Comparison of ENCODE assay signal across 18 cellular contexts in the genomic region with DNA sequence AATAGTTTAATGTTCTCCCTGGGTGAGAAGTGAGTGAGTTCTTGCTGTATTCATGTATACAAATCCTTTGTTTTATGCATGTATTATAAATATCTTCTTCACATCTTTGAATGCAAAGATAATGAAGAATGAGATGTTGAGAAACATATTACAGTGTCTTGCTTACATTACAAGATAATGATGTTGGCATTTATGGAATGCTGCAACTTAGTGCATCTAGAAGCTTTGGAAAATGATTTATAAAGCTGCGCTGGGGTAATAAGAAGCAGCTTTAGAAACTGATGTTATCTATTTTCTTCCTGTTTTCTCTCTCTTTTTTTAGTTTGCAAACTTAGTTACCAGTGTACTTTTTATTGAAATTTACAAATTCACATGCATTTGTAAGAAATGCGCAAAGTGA.
A peak's percentile ranks its signal among the peaks of the same experiment; 100 is the strongest.
DNase-seq lines count a peak whose midpoint lies in the region; ATAC-seq and TF ChIP-seq lines count a peak whose summit lies in the region.
"Had no signal": no experiment of that assay in that cellular context is flagged by ENCODE, and none has a peak within 500 bp of the region (broad histone marks: within the 10 kb centered on the region; RNA-seq: fewer than 3 reads in every experiment).

No MANE protein-coding gene starts in this region.

- H3K79me2 ChIP-seq in GM23248 (ENCODE audit: insufficient read depth), result no peaks in the 10 kb centered on the region

- peak overlapping the region; percentile 5 for H3K4me2 ChIP-seq in GM23248 (ENCODE audit: unreplicated experiment)

- H4K20me1 ChIP-seq in GM23248 (ENCODE audit: insufficient read depth), result no peaks in the 10 kb centered on the region

- DNase-seq in EH (ENCODE audit: low read depth), result peak; percentile 68
- DNase-seq in GM23248, result peak; percentile 12
- peak; percentile 62 for DNase-seq in amniotic epithelial cell (ENCODE audit: low read depth)
- DNase-seq in fibroblast of villous mesenchyme (ENCODE audit: low read depth), result peak; percentile 2
- DNase-seq in NCI-H2171 (lab: John Stamatoyannopoulos, UW), result no peak
- no peak for DNase-seq in DMS53 (lab: John Stamatoyannopoulos, UW)
- DNase-seq in OCI-M2 (lab: John Stamatoyannopoulos, UW; ENCODE audit: unreplicated experiment), result no peak
- DNase-seq: C1 segment of cervical spinal cord; CD4-positive, CD25-positive, alpha-beta regulatory T cell; CD8-positive, alpha-beta memory T cell; COR-L47; DMS 273 treated with DMSO at 0.1 percent for 48 hours; GF-D8; GOT3; H7 had no signal

- peaks cover 4% of the 10 kb centered on the region; the same call in 1 of the 2 replicates for H3F3A ChIP-seq in GM23248 (ENCODE audit: insufficient read depth)

- no peak for TF ChIP-seq CTCF in fibroblast of villous mesenchyme (IDR thresholded peaks at IDR 0.05; ENCODE audit: insufficient read depth, low read depth, low read length)

- 52 to 68% methylated on average over 2 of the region's 2 CpGs for WGBS in GM23248 (ENCODE audit: low coverage in 1 of 2, low lambda C conversion rate in 2 of 2, missing lambda C conversion rate in 2 of 2), 2 experiments

- H3K36me3 ChIP-seq in GM23248 (ENCODE audit: low read depth), result no peaks in the 10 kb centered on the region

- H3K27me3 ChIP-seq in GM23248 (replicated peaks; ENCODE audit: insufficient read depth), result no peaks in the 10 kb centered on the region

- no peak overlapping the region for H3K4me3 ChIP-seq in GM23248
- no peak overlapping the region for H3K4me3 ChIP-seq in fibroblast of villous mesenchyme (ENCODE audit: low read depth, low read length)
- H3K4me3 ChIP-seq: GM12878, K562 had no signal

- H3K9me2 ChIP-seq in GM23248 (ENCODE audit: insufficient read depth), result no peaks in the 10 kb centered on the region

- no peak for ATAC-seq in GM18909 (IDR thresholded peaks at IDR 0.05; ENCODE audit: poor library complexity, unreplicated experiment)
- ATAC-seq: GM12878, K562 had no signal

- H3K9me3 ChIP-seq in GM23248 (ENCODE audit: low read depth), result no peaks in the 10 kb centered on the region

- no peak overlapping the region for H2AFZ ChIP-seq in GM23248

- no peak overlapping the region for H3K9ac ChIP-seq in GM23248

- in situ Hi-C loops in GM23248 (cut with MboI), result no loop called here

- H3K27ac ChIP-seq in GM23248, result no peak overlapping the region

- no peaks in the 10 kb centered on the region for H3K4me1 ChIP-seq in GM23248 (ENCODE audit: insufficient read depth)

Comparison
In these comparisons a context has a peak if more than half of its experiments do, and no peak if none do; other contexts are left out.
1. DNase-seq: peak in EH (single experiment), GM23248 (single experiment), amniotic epithelial cell (single experiment) and fibroblast of villous mesenchyme (single experiment); none in NCI-H2171 (single experiment), DMS53 (single experiment) and OCI-M2 (single experiment).